Comparison of ENCODE assay signal across 1 cellular context in genomic region chr15:71761649-71762048, GRCh38.
A peak's percentile ranks its signal among the peaks of the same experiment; 100 is the strongest.
TF ChIP-seq lines count a peak whose summit lies in the region.

No MANE protein-coding gene starts in this region.

TF ChIP-seq in HepG2, 621 proteins besides CTCF, POLR2A, EP300 and RAD21 (continued from another document):
- TF ChIP-seq LRRFIP1 (CRISPR knock-in tag; conservative IDR thresholded peaks at IDR 0.05) (no peak), NONO (IDR thresholded peaks at IDR 0.05) (no peak), NONO (CRISPR knock-in tag; conservative IDR thresholded peaks at IDR 0.05) (no peak), ZNF138 (CRISPR knock-in tag; IDR thresholded peaks at IDR 0.05; ENCODE audit: low read depth) (no peak), ZKSCAN1 (IDR thresholded peaks at IDR 0.05; ENCODE audit: low read length) (no peak), FOSL2 (CRISPR knock-in tag; IDR thresholded peaks at IDR 0.05) (peak; percentile 94), PPARG (CRISPR knock-in tag; conservative IDR thresholded peaks at IDR 0.05) (peak; percentile 89), AHDC1 (CRISPR knock-in tag; IDR thresholded peaks at IDR 0.05; ENCODE audit: borderline replicate concordance) (0 out of 2 replicates have a peak, but pooled peaks have one; percentile 30), ARID5B (CRISPR knock-in tag; IDR thresholded peaks at IDR 0.05) (peak; percentile 42; the same call in 1 of the 2 replicates), ETV5 (CRISPR knock-in tag; IDR thresholded peaks at IDR 0.05; ENCODE audit: borderline replicate concordance) (peak; percentile 43; the same call in 1 of the 2 replicates), GRHL1 (CRISPR knock-in tag; conservative IDR thresholded peaks at IDR 0.05) (no peak), RARA (CRISPR knock-in tag; IDR thresholded peaks at IDR 0.05) (no peak), RXRB (CRISPR knock-in tag; IDR thresholded peaks at IDR 0.05; ENCODE audit: borderline replicate concordance) (peak; percentile 14; the same call in 1 of the 2 replicates), ZEB1 (IDR thresholded peaks at IDR 0.05; ENCODE audit: insufficient replicate concordance, low read depth) (no peak), ARNT (IDR thresholded peaks at IDR 0.05) (no peak), RFXANK (CRISPR knock-in tag; IDR thresholded peaks at IDR 0.05) (no peak), SMYD3 (CRISPR knock-in tag; IDR thresholded peaks at IDR 0.05) (no peak), ZNF24 (IDR thresholded peaks at IDR 0.05) (no peak), ZFP41 (CRISPR knock-in tag; IDR thresholded peaks at IDR 0.05; ENCODE audit: borderline replicate concordance) (no peak), NR2C2 (CRISPR knock-in tag; IDR thresholded peaks at IDR 0.05; ENCODE audit: borderline replicate concordance) (0 out of 2 replicates have a peak, but pooled peaks have one; percentile 18), TFAP4 (IDR thresholded peaks at IDR 0.05; ENCODE audit: borderline replicate concordance, low read depth) (peak; percentile 88), POLR2AphosphoS5 (IDR thresholded peaks at IDR 0.05; ENCODE audit: low read depth, low read length) (no peak), MLLT10 (CRISPR knock-in tag; IDR thresholded peaks at IDR 0.05) (no peak), TERF1 (CRISPR knock-in tag; IDR thresholded peaks at IDR 0.05) (no peak), SRSF9 (IDR thresholded peaks at IDR 0.05; ENCODE audit: borderline replicate concordance, insufficient read depth, low read depth, low read length, poor library complexity, severe bottlenecking) (no peak), HNRNPK (IDR thresholded peaks at IDR 0.05; ENCODE audit: low read depth, low read length, poor library complexity, severe bottlenecking) (no peak), ZNF775 (CRISPR knock-in tag; IDR thresholded peaks at IDR 0.05; ENCODE audit: borderline replicate concordance) (no peak), SAP130 (CRISPR knock-in tag; IDR thresholded peaks at IDR 0.05; ENCODE audit: low read depth) (0 out of 2 replicates have a peak, but pooled peaks have one; percentile 9), ZNF468 (CRISPR knock-in tag; IDR thresholded peaks at IDR 0.05) (no peak), HNF4A (CRISPR knock-in tag; IDR thresholded peaks at IDR 0.05) (no peak), IRF2 (CRISPR knock-in tag; IDR thresholded peaks at IDR 0.05) (no peak), ZNF136 (CRISPR knock-in tag; IDR thresholded peaks at IDR 0.05; ENCODE audit: low read depth) (no peak), KDM5A (IDR thresholded peaks at IDR 0.05; ENCODE audit: borderline replicate concordance, low read length) (no peak), MIXL1 (CRISPR knock-in tag; IDR thresholded peaks at IDR 0.05) (no peak), GABPA (IDR thresholded peaks at IDR 0.05; ENCODE audit: low read depth, low read length) (no peak), GABPA (CRISPR knock-in tag; IDR thresholded peaks at IDR 0.05; ENCODE audit: low read depth) (peak; percentile 45), JUN (CRISPR knock-in tag; IDR thresholded peaks at IDR 0.05) (peak; percentile 70), ZNF12 (CRISPR knock-in tag; IDR thresholded peaks at IDR 0.05) (no peak), ELF3 (CRISPR knock-in tag; IDR thresholded peaks at IDR 0.05) (0 out of 2 replicates have a peak, but pooled peaks have one; percentile 30), MTF1 (CRISPR knock-in tag; IDR thresholded peaks at IDR 0.05) (no peak), ARNT2 (CRISPR knock-in tag; IDR thresholded peaks at IDR 0.05; ENCODE audit: low read depth) (no peak), ZNF512 (CRISPR knock-in tag; IDR thresholded peaks at IDR 0.05) (no peak), BORCS8-MEF2B (CRISPR knock-in tag; IDR thresholded peaks at IDR 0.05) (no peak)
